In genomic region chr1:107936498-107937481, GRCh38 we compare ENCODE assay signal across 8 cellular contexts. TPM values are rescaled to one million over a fixed set of nuclear protein-coding genes. Genes with fewer than 3 reads are reported as not detected.
DNase-seq lines count a peak whose midpoint lies in the region; ATAC-seq, FAIRE-seq and TF ChIP-seq lines count a peak whose summit lies in the region.

No MANE protein-coding gene starts in this region.

- no peak for TF ChIP-seq RAD21 in GM12878 (IDR thresholded peaks at IDR 0.05; ENCODE audit: insufficient read depth, low read depth, low read length)

- in situ Hi-C loops in GM12878 (cut with MboI): no loop called here

- DNase-seq in NCI-H2171 treated with DMSO at 0.1 percent for 48 hours (lab: John Stamatoyannopoulos, UW) (peak; percentile 17), NCI-H2171 (lab: John Stamatoyannopoulos, UW) (no peak), SIG-M5 treated with dmso at 0.1 percent for 504 hours (lab: John Stamatoyannopoulos, UW; ENCODE audit: unreplicated experiment) (peak; percentile 92), GM12878 (ENCODE audit: low read depth, low spot score) (no peak), islet precursor cell (peak; percentile 95), OCI-M2 (lab: John Stamatoyannopoulos, UW; ENCODE audit: unreplicated experiment) (no peak)

- H3K27ac ChIP-seq in GM12878 (ENCODE audit: control insufficient read depth, insufficient read depth): peak overlapping the region; percentile 10; the same call in 1 of the 2 replicates

- TF ChIP-seq POLR2A in GM12878 (IDR thresholded peaks at IDR 0.05; ENCODE audit: low read depth, low read length): no peak

- CTCF ChIA-PET in GM12878 (lab: Yijun Ruan, JAX): interaction anchor here (1.7 kb wide), 1 partner anchor 154 kb away, joined by 8 read pairs; no protein-coding TSS in a partner anchor

- no peaks in the 10 kb centered on the region for H3K27me3 ChIP-seq in GM12878 (replicated peaks in 1 of 2; ENCODE audit: control insufficient read depth in 2 of 2, insufficient read depth in 2 of 2, low read length in 1 of 2)

- TF ChIP-seq EP300 in GM12878 (IDR thresholded peaks at IDR 0.05; ENCODE audit: borderline replicate concordance in 1 of 2, control insufficient read depth in 1 of 2, low read depth in 2 of 2, low read length in 2 of 2): peak in 1 of 2 experiments; percentile 81; a peak in 2 of 4 replicates

- H3K9ac ChIP-seq in GM12878 (ENCODE audit: control insufficient read depth, insufficient read depth, low read length): no peak overlapping the region

- no peaks in the 10 kb centered on the region; the same call in 1 of the 2 replicates for H3K79me2 ChIP-seq in GM12878 (ENCODE audit: control insufficient read depth, insufficient read depth, low read length)

- H3K36me3 Mint-ChIP-seq in stimulated activated naive CD8-positive, alpha-beta T cell treated with anti-CD3 and anti-CD28 coated beads, Interleukin-15, Interleukin-2, amounts not matched to agents 100 ng/mL and 50 ng/mL, for 24 hours (ENCODE audit: low read depth): peaks cover 8% of the 10 kb centered on the region

- RAD21 ChIA-PET in GM12878 (lab: Charles Lee; ENCODE audit: unreplicated experiment): interaction anchor here (0.8 to 1.3 kb wide), 3 partner anchors 13 to 160 kb away, joined by 3 to 5 read pairs (median 5); no protein-coding TSS in a partner anchor

- H3K27me3 Mint-ChIP-seq in stimulated activated naive CD8-positive, alpha-beta T cell treated with anti-CD3 and anti-CD28 coated beads, Interleukin-15, Interleukin-2, amounts not matched to agents 100 ng/mL and 50 ng/mL, for 24 hours: no peaks in the 10 kb centered on the region

- no peak for TF ChIP-seq CTCF in GM12878 (IDR thresholded peaks at IDR 0.05 in 2 of 3, conservative IDR thresholded peaks at IDR 0.05 in 1 of 3; ENCODE audit: control insufficient read depth in 2 of 3, extremely low read depth in 1 of 3, insufficient read depth in 1 of 3, low read depth in 3 of 3, low read length in 3 of 3)

- POLR2A ChIA-PET in GM12878 (lab: Charles Lee): no interaction called here

- ATAC-seq in HG03108 (IDR thresholded peaks at IDR 0.05; ENCODE audit: unreplicated experiment) (peak; percentile 36), GM12878 (peak; percentile 71)

- H3K4me2 ChIP-seq in GM12878 (ENCODE audit: control insufficient read depth, insufficient read depth): peak overlapping the region; percentile 87

- no peaks in the 10 kb centered on the region for H4K20me1 ChIP-seq in GM12878 (ENCODE audit: control insufficient read depth, insufficient read depth)

- H3K4me1 Mint-ChIP-seq in stimulated activated naive CD8-positive, alpha-beta T cell treated with anti-CD3 and anti-CD28 coated beads, Interleukin-15, Interleukin-2, amounts not matched to agents 100 ng/mL and 50 ng/mL, for 24 hours (ENCODE audit: low read depth): peaks cover 96% of the 10 kb centered on the region

- FAIRE-seq in GM12878 (lab: Jason Lieb, UNC): no peak

- 0 out of 2 replicates have a peak overlapping the region, but pooled peaks have one; percentile 5 for H2AFZ ChIP-seq in GM12878 (ENCODE audit: control insufficient read depth, low read depth, low read length)

- no peaks in the 10 kb centered on the region; the same call in 2 of the 3 replicates for H3K9me3 ChIP-seq in GM12878 (replicated peaks; ENCODE audit: control insufficient read depth, insufficient read depth, low read length)

- 8% methylated on average over 10 of the region's 10 CpGs for WGBS in GM12878 (ENCODE audit: insufficient coverage, insufficient replicate concordance, low lambda C conversion rate, missing lambda C conversion rate)

- H3K9me3 Mint-ChIP-seq in stimulated activated naive CD8-positive, alpha-beta T cell treated with anti-CD3 and anti-CD28 coated beads, Interleukin-15, Interleukin-2, amounts not matched to agents 100 ng/mL and 50 ng/mL, for 24 hours: peaks cover 8% of the 10 kb centered on the region

- no peak overlapping the region; the same call in 1 of the 2 replicates for H3K4me3 ChIP-seq in GM12878

- peaks cover 35% of the 10 kb centered on the region for H3K4me1 ChIP-seq in GM12878 (ENCODE audit: control insufficient read depth, insufficient read depth, low read length)

- SMC1A ChIA-PET in GM12878 (lab: Charles Lee; ENCODE audit: uncharacterized antibody, unreplicated experiment): interaction anchor here (0.8 to 1.7 kb wide), 8 partner anchors 13 to 189 kb away, joined by 3 to 7 read pairs (median 4); no protein-coding TSS in a partner anchor

- intact Hi-C loops in GM12878 (cut with micrococcal nuclease; ENCODE audit: unreplicated experiment): no loop called here

- peak overlapping the region; percentile 74 for H3K4me3 Mint-ChIP-seq in stimulated activated naive CD8-positive, alpha-beta T cell treated with anti-CD3 and anti-CD28 coated beads, Interleukin-15, Interleukin-2, amounts not matched to agents 100 ng/mL and 50 ng/mL, for 24 hours

- H3K27ac Mint-ChIP-seq in stimulated activated naive CD8-positive, alpha-beta T cell treated with anti-CD3 and anti-CD28 coated beads, Interleukin-15, Interleukin-2, amounts not matched to agents 100 ng/mL and 50 ng/mL, for 24 hours: peak overlapping the region; percentile 93

- H3K36me3 ChIP-seq in GM12878 (ENCODE audit: control insufficient read depth in 2 of 2, insufficient read depth in 2 of 2, low read length in 1 of 2): no peaks in the 10 kb centered on the region

- BruUV-seq in GM12878 (replicated peaks; lab: Mats Ljungman, UMichigan): no TSS peak

TF ChIP-seq in GM12878, 131 proteins besides CTCF, POLR2A, EP300 and RAD21 (continues in another document):
- no peak for TF ChIP-seq PBX3 (IDR thresholded peaks at IDR 0.05; ENCODE audit: insufficient replicate concordance, low read depth, low read length)
- TF ChIP-seq MTA3 (IDR thresholded peaks at IDR 0.05; ENCODE audit: borderline replicate concordance, low read length): peak; percentile 60; the same call in 1 of the 2 replicates
- TF ChIP-seq WRNIP1 (IDR thresholded peaks at IDR 0.05; ENCODE audit: borderline replicate concordance, low read depth, low read length): no peak
- TF ChIP-seq ELK1 (IDR thresholded peaks at IDR 0.05; ENCODE audit: low read depth, low read length): no peak
- TF ChIP-seq KLF5 (IDR thresholded peaks at IDR 0.05; ENCODE audit: partially characterized antibody): no peak
- TF ChIP-seq, protein P1, sequence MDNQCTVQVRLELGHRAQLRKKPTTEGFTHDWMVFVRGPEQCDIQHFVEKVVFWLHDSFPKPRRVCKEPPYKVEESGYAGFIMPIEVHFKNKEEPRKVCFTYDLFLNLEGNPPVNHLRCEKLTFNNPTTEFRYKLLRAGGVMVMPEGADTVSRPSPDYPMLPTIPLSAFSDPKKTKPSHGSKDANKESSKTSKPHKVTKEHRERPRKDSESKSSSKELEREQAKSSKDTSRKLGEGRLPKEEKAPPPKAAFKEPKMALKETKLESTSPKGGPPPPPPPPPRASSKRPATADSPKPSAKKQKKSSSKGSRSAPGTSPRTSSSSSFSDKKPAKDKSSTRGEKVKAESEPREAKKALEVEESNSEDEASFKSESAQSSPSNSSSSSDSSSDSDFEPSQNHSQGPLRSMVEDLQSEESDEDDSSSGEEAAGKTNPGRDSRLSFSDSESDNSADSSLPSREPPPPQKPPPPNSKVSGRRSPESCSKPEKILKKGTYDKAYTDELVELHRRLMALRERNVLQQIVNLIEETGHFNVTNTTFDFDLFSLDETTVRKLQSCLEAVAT (IDR thresholded peaks at IDR 0.05): no peak; the same call in 1 of the 2 replicates
- TF ChIP-seq IRF4 (IDR thresholded peaks at IDR 0.05; ENCODE audit: low read depth, low read length): peak; percentile 54; the same call in 1 of the 2 replicates
- no peak for TF ChIP-seq CHD4 (IDR thresholded peaks at IDR 0.05)
- TF ChIP-seq NFIC (IDR thresholded peaks at IDR 0.05; ENCODE audit: low read depth, low read length): peak; percentile 64

RNA-seq across cellular contexts. Expression of gene VAV3, which starts 28.2 kb away (rescaled TPM):
- 35.3 and 39.2 TPM in 2 replicates for total RNA-seq in GM12878 (2013; cell fraction: nucleolus; rRNA removed)
- 3.2 and 4.3 TPM in 2 replicates for total RNA-seq in GM12878 (2014; rRNA removed)
- 5.5 and 6.4 TPM in 2 replicates for total RNA-seq in GM12878 (2014; rRNA removed; fragmentation: Illumina TruSeq; extraction: Trizol)
- total RNA-seq in GM12878 (2021): 4.7 and 5.3 TPM in 2 replicates
- 0.49 TPM for polyA plus RNA-seq in GM12878 (2011; ENCODE audit: low read depth)
- 3.5 and 4.8 TPM in 2 replicates for polyA plus RNA-seq in GM12878 (2011; rRNA removed)
- 1.6 TPM in 2 replicates for polyA plus RNA-seq in GM12878 (2011; cell fraction: cytosol; rRNA removed)
- polyA plus RNA-seq in GM12878 (2011; cell fraction: nucleus; rRNA removed): 2.5 and 3.5 TPM in 2 replicates
- 0.60 and 1.3 TPM in 2 replicates for polyA plus RNA-seq in GM12878 (2012)
- 4.1 and 5.6 TPM in 2 replicates for polyA plus RNA-seq in GM12878 (2014; fragmentation: Illumina TruSeq; extraction: Trizol)
- 1 to 10 TPM; 1.3 TPM for polyA plus RNA-seq in GM12878 (2014; fragmentation: Nextera tagmentation; extraction: Ambion mirVana)
- polyA plus RNA-seq in GM12878 (2014; rRNA removed): 2.2 and 2.5 TPM in 2 replicates
- 1 to 10 TPM in 1 of 2 experiments, under 1 TPM in 1; 0.84 to 4.3 TPM for polyA plus RNA-seq in GM12878 (2016; fragmentation: Nextera tagmentation; extraction: Ambion mirVana)
- polyA minus RNA-seq in GM12878 (2011; rRNA and poly(A)+ RNA removed): 3.5 and 5.6 TPM in 2 replicates
- polyA minus RNA-seq in GM12878 (2011; cell fraction: cytosol; rRNA and poly(A)+ RNA removed): 2.1 and 2.8 TPM in 2 replicates
- polyA minus RNA-seq in GM12878 (2011; cell fraction: nucleus; rRNA and poly(A)+ RNA removed): 8.3 and 16.7 TPM in 2 replicates

Comparison
In these comparisons a context has a peak if more than half of its experiments do, and no peak if none do; other contexts are left out.
1. DNase-seq: peak in NCI-H2171 treated with DMSO at 0.1 percent for 48 hours (single experiment), SIG-M5 treated with dmso at 0.1 percent for 504 hours (single experiment) and islet precursor cell (single experiment); none in NCI-H2171 (single experiment), GM12878 (single experiment) and OCI-M2 (single experiment).